ENCODE assay signal across 14 cellular contexts in the genomic region with DNA sequence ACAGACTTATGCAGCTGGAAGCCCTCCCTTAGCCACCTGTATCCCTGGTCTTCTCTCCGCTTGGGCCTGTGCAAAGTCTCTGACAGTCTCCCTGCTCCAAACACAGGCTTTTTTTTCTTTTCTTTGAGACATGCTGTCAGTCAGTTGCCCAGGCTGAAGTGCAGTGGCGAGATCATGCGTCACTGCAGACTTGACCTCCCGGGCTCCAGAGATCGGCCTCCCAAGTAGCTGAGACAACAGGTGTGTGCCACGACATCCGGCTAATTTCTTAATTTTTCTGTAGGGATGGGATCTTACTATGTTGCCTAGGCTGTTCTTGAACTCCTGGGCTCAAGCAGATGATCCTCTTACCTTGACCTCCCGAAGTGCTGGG. TPM values are rescaled to one million over a fixed set of nuclear protein-coding genes. Genes with fewer than 3 reads are reported as not detected.
DNase-seq lines count a peak whose midpoint lies in the region; ATAC-seq and TF ChIP-seq lines count a peak whose summit lies in the region.
"Had no signal": no experiment of that assay in that cellular context is flagged by ENCODE, and none has a peak within 500 bp of the region (broad histone marks: within the 10 kb centered on the region; RNA-seq: fewer than 3 reads in every experiment).

No MANE protein-coding gene starts in this region.

- H3K4me3 ChIP-seq in neutrophil (ENCODE audit: low read depth in 1 of 2, low read length in 1 of 2) = peak overlapping the region in 1 of 2 experiments; percentile 80

- no peaks in the 10 kb centered on the region for H3K27me3 ChIP-seq in CD4-positive, alpha-beta T cell (ENCODE audit: control insufficient read depth, insufficient read depth, low read length)
- no peaks in the 10 kb centered on the region for H3K27me3 ChIP-seq in neutrophil
- H3K27me3 ChIP-seq: testis had no signal

- CTCF ChIA-PET in CD4-positive, alpha-beta T cell (lab: Charles Lee) = interaction anchor here (2.5 kb wide), 1 partner anchor 51 kb away, joined by 13 read pairs; the partner anchor contains the start of gene ZBTB45

- POLR2A ChIA-PET in CD4-positive, alpha-beta T cell (lab: Charles Lee) = interaction anchor here (1.0 to 3.2 kb wide), 4 partner anchors 10 to 52 kb away, joined by 4 to 63 read pairs (median 24); partner anchors contain the start of genes CHMP2A, TRIM28, UBE2M and ZBTB45

- no peaks in the 10 kb centered on the region for H3K9me3 Mint-ChIP-seq in CD4-positive, alpha-beta T cell
- no peaks in the 10 kb centered on the region for H3K9me3 Mint-ChIP-seq in IgD-negative memory B cell

- no peak overlapping the region for H3K27ac ChIP-seq in CD4-positive, alpha-beta T cell (ENCODE audit: low read depth, low read length)
- H3K27ac ChIP-seq in angular gyrus (ENCODE audit: low read depth, low read length) = peak overlapping the region; percentile 100
- peak overlapping the region; percentile 98 for H3K27ac ChIP-seq in neutrophil

- ATAC-seq in CD4-positive, alpha-beta T cell (ENCODE audit: poor library complexity) = no peak
- ATAC-seq in HG02759 (IDR thresholded peaks at IDR 0.05; ENCODE audit: unreplicated experiment) = no peak

- H3K27me3 Mint-ChIP-seq in CD4-positive, alpha-beta T cell = no peaks in the 10 kb centered on the region
- H3K27me3 Mint-ChIP-seq in IgD-negative memory B cell = no peaks in the 10 kb centered on the region

- no peak for TF ChIP-seq CTCF in CD4-positive, alpha-beta T cell (IDR thresholded peaks at IDR 0.05)
- TF ChIP-seq CTCF in neutrophil (IDR thresholded peaks at IDR 0.05) = no peak

- H3K9me3 ChIP-seq in CD4-positive, alpha-beta T cell (ENCODE audit: control insufficient read depth, low read length) = no peaks in the 10 kb centered on the region
- H3K9me3 ChIP-seq in neutrophil = no peaks in the 10 kb centered on the region
- H3K9me3 ChIP-seq: testis had no signal

- peaks cover 23% of the 10 kb centered on the region for H3K36me3 ChIP-seq in neutrophil

- H3K4me1 ChIP-seq in neutrophil (ENCODE audit: control insufficient read depth in 1 of 2, insufficient read depth in 1 of 2, low read depth in 1 of 2, low read length in 1 of 2) = peaks cover 45 to 46% of the 10 kb centered on the region in 2 experiments

- intact Hi-C loops in CD4-positive, alpha-beta T cell (cut with DNase I, micrococcal nuclease) = no loop called here

- peak overlapping the region; percentile 96 for H3K27ac Mint-ChIP-seq in CD4-positive, alpha-beta T cell
- H3K27ac Mint-ChIP-seq in IgD-negative memory B cell = peak overlapping the region; percentile 9 to 99 (median 96)

- H3K36me3 Mint-ChIP-seq in CD4-positive, alpha-beta T cell (ENCODE audit: low read depth) = peaks cover 23% of the 10 kb centered on the region
- H3K36me3 Mint-ChIP-seq in IgD-negative memory B cell = peaks cover 4% of the 10 kb centered on the region

- H3K4me3 Mint-ChIP-seq in CD4-positive, alpha-beta T cell = peak overlapping the region; percentile 92
- peak overlapping the region; percentile 46 to 100 (median 90) for H3K4me3 Mint-ChIP-seq in IgD-negative memory B cell

- peak in 1 of 10 experiments; percentile 12 for DNase-seq in CD4-positive, alpha-beta T cell
- DNase-seq in NCI-H69 (lab: John Stamatoyannopoulos, UW) (no peak), globus pallidus (ENCODE audit: low spot score) (no peak), NCI-H524 treated with DMSO at 0.1 percent for 48 hours (lab: John Stamatoyannopoulos, UW) (no peak)
- DNase-seq: EL; erythroblast; NCI-H2029; stimulated activated CD4-positive, alpha-beta T cell treated with anti-CD3 and anti-CD28 coated beads, Interleukin-2, amount 100 ng/mL, for 48 hours; testis; WERI-Rb-1 had no signal

- H3K4me1 Mint-ChIP-seq in CD4-positive, alpha-beta T cell (ENCODE audit: low read depth) = peaks cover 36% of the 10 kb centered on the region
- peaks cover 8 to 22% (median 21%) of the 10 kb centered on the region in 3 donors for H3K4me1 Mint-ChIP-seq in IgD-negative memory B cell

RNA-seq across cellular contexts. Expression of gene MZF1, which starts 1.6 kb away (rescaled TPM):
- 10 to 100 TPM; 21.0 to 21.1 TPM for total RNA-seq in CD4-positive, alpha-beta T cell
- polyA plus RNA-seq in IgD-negative memory B cell = 11.5 TPM

RNA-seq across cellular contexts. Expression of gene UBE2M, which starts 13.2 kb away (rescaled TPM):
- total RNA-seq in CD4-positive, alpha-beta T cell = 10 to 100 TPM; 29.0 to 31.0 TPM
- polyA plus RNA-seq in IgD-negative memory B cell = 10.0 TPM

RNA-seq across cellular contexts. Expression of gene CHMP2A, which starts 16.7 kb away (rescaled TPM):
- 10 to 100 TPM; 60.5 to 62.4 TPM for total RNA-seq in CD4-positive, alpha-beta T cell
- 160 TPM for polyA plus RNA-seq in IgD-negative memory B cell

RNA-seq across cellular contexts. Expression of gene TRIM28, which starts 27.7 kb away (rescaled TPM):
- total RNA-seq in CD4-positive, alpha-beta T cell = 100 to 1,000 TPM; 549 to 553 TPM
- 38.9 TPM for polyA plus RNA-seq in IgD-negative memory B cell

RNA-seq across cellular contexts. Expression of gene ZBTB45, which starts 52.0 kb away (rescaled TPM):
- total RNA-seq in CD4-positive, alpha-beta T cell = 1 to 10 TPM; 5.7 to 6.3 TPM
- 7.6 TPM for polyA plus RNA-seq in IgD-negative memory B cell
